ENCODE assay signal across 8 cellular contexts in genomic region chr17:4721203-4722135, GRCh38. TPM values are rescaled to one million over a fixed set of nuclear protein-coding genes. Genes with fewer than 3 reads are reported as not detected.
DNase-seq lines count a peak whose midpoint lies in the region; ATAC-seq and TF ChIP-seq lines count a peak whose summit lies in the region.

No MANE protein-coding gene starts in this region.

- H3K36me3 ChIP-seq in brain microvascular endothelial cell (replicated peaks), result no peaks in the 10 kb centered on the region
- no peaks in the 10 kb centered on the region for H3K36me3 ChIP-seq in mucosa of stomach (ENCODE audit: control insufficient read depth, insufficient read depth, low read length)
- H3K36me3 ChIP-seq in gastrocnemius medialis, result no peaks in the 10 kb centered on the region

- intact Hi-C loops in gastrocnemius medialis (cut with DNase I; ENCODE audit: low total_unique reads), result no loop called here

- TF ChIP-seq CTCF in brain microvascular endothelial cell (IDR thresholded peaks at IDR 0.05; ENCODE audit: low read depth, low read length, missing control alignments), result no peak
- TF ChIP-seq CTCF in gastrocnemius medialis (IDR thresholded peaks at IDR 0.05 in 4 of 5, conservative IDR thresholded peaks at IDR 0.05 in 1 of 5), result no peak

- in situ Hi-C loops in brain microvascular endothelial cell (cut with HindIII; ENCODE audit: low pct_ligation_motif_present, low sequenced_read_pairs), result no loop called here
- in situ Hi-C loops in gastrocnemius medialis (cut with MboI; ENCODE audit: low sequenced_read_pairs in 4 of 4), result no loop called here

- H3K4me3 ChIP-seq in brain microvascular endothelial cell (ENCODE audit: low read depth, low read length) (no peak overlapping the region), mucosa of stomach (ENCODE audit: low read length) (no peak overlapping the region), gastrocnemius medialis (no peak overlapping the region)

- no peaks in the 10 kb centered on the region for H3K27me3 ChIP-seq in brain microvascular endothelial cell (replicated peaks)
- no peaks in the 10 kb centered on the region for H3K27me3 ChIP-seq in mucosa of stomach (ENCODE audit: control insufficient read depth, insufficient read depth, low read length)
- H3K27me3 ChIP-seq in gastrocnemius medialis, result no peaks in the 10 kb centered on the region

- DNase-seq in DMS 273 (lab: John Stamatoyannopoulos, UW; ENCODE audit: unreplicated experiment), result peak; percentile 85
- DNase-seq in NCI-H1694 treated with DMSO at 0.1 percent for 48 hours (lab: John Stamatoyannopoulos, UW), result peak; percentile 64
- peak; percentile 45 for DNase-seq in brain microvascular endothelial cell
- no peak for DNase-seq in stimulated activated CD4-positive, alpha-beta T cell treated with anti-CD3 and anti-CD28 coated beads, Interleukin-2, amount 100 ng/mL, for 48 hours
- no peak for DNase-seq in gastrocnemius medialis

- H3K27ac ChIP-seq in brain microvascular endothelial cell, result no peak overlapping the region
- H3K27ac ChIP-seq in gastrocnemius medialis, result no peak overlapping the region

- H3K4me1 ChIP-seq in mucosa of stomach (ENCODE audit: control insufficient read depth, insufficient read depth, low read length), result peaks cover 36% of the 10 kb centered on the region
- H3K4me1 ChIP-seq in gastrocnemius medialis, result no peaks in the 10 kb centered on the region

- ATAC-seq in GM18858 (IDR thresholded peaks at IDR 0.05; ENCODE audit: unreplicated experiment) (no peak), HG02884 (IDR thresholded peaks at IDR 0.05; ENCODE audit: unreplicated experiment) (no peak), gastrocnemius medialis (no peak)

- H3K9ac ChIP-seq in mucosa of stomach (ENCODE audit: low read length), result peak overlapping the region; percentile 35

- no peak for TF ChIP-seq POLR2A in gastrocnemius medialis (IDR thresholded peaks at IDR 0.05)

- H3K9me3 ChIP-seq in mucosa of stomach (ENCODE audit: control insufficient read depth, low read length) (no peaks in the 10 kb centered on the region), gastrocnemius medialis (no peaks in the 10 kb centered on the region)

RNA-seq across cellular contexts. Expression of gene MED11, which starts 9.8 kb away (rescaled TPM):
- total RNA-seq in gastrocnemius medialis, result 10 to 100 TPM; 29.4 to 58.5 (median 44.8) TPM

RNA-seq across cellular contexts. Expression of gene ARRB2, which starts 11.0 kb away (rescaled TPM):
- total RNA-seq in gastrocnemius medialis, result 10 to 100 TPM in 1 of 4 donors, 1 to 10 TPM in 3; 5.5 to 11.8 (median 7.8) TPM

RNA-seq across cellular contexts. Expression of gene PELP1, which starts 17.5 kb away (rescaled TPM):
- total RNA-seq in gastrocnemius medialis, result 10 to 100 TPM; 31.5 to 46.8 (median 35.6) TPM

RNA-seq across cellular contexts. Expression of gene ZMYND15, which starts 18.2 kb away (rescaled TPM):
- total RNA-seq in gastrocnemius medialis, result not detected

RNA-seq across cellular contexts. Expression of gene CXCL16, which starts 18.3 kb away (rescaled TPM):
- total RNA-seq in gastrocnemius medialis, result 1 to 10 TPM; 1.2 to 2.1 (median 1.4) TPM

Comparison
In these comparisons a context has a peak if more than half of its experiments do, and no peak if none do; other contexts are left out.
1. DNase-seq: peak in DMS 273 (single experiment), NCI-H1694 treated with DMSO at 0.1 percent for 48 hours (single experiment) and brain microvascular endothelial cell (single experiment); none in stimulated activated CD4-positive, alpha-beta T cell treated with anti-CD3 and anti-CD28 coated beads, Interleukin-2, amount 100 ng/mL, for 48 hours (0 of 2) and gastrocnemius medialis (0 of 2).